In the genomic region with DNA sequence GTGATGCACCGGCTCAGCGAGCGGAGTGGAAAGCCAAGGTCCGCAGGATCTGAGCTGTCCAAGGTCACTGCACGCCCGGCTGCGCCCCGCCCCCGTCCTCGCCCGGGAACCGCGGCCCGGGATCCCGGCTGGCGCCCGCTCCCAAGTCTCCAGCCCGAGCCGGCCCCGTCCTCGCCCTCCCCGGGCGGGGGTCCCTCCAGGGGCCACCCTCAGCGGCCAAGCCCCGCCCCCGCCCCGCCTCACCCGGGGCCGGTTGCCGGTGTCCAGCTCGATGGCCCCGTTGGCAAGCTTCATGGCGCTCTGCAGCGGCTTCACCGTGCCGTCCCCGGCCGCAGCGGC, we compare ENCODE assay signal across 8 cellular contexts. TPM values are rescaled to one million over a fixed set of nuclear protein-coding genes. Genes with fewer than 3 reads are reported as not detected.
DNase-seq lines count a peak whose midpoint lies in the region; ATAC-seq and TF ChIP-seq lines count a peak whose summit lies in the region.

No MANE protein-coding gene starts in this region.

- H3K27ac ChIP-seq in cingulate gyrus (ENCODE audit: low read depth, low read length) (peak overlapping the region; percentile 93), lower lobe of right lung (peak overlapping the region; percentile 97), upper lobe of right lung (peak overlapping the region; percentile 96)

- TF ChIP-seq CTCF in Loucy (conservative IDR thresholded peaks at IDR 0.05; ENCODE audit: low read length) (no peak), lower lobe of right lung (IDR thresholded peaks at IDR 0.05) (no peak), upper lobe of right lung (IDR thresholded peaks at IDR 0.05) (no peak)

- peak overlapping the region; percentile 36; the same call in 1 of the 2 replicates for H2AFZ ChIP-seq in Loucy (ENCODE audit: low read length)

- peak overlapping the region; percentile 71 for H3K4me2 ChIP-seq in Loucy (ENCODE audit: low read depth, low read length, poor library complexity, severe bottlenecking)

- H3K9me3 ChIP-seq in ES-I3 (ENCODE audit: control insufficient read depth, insufficient read depth, low read length) (no peaks in the 10 kb centered on the region), Loucy (ENCODE audit: insufficient read depth, low read depth, low read length) (no peaks in the 10 kb centered on the region), lower lobe of right lung (no peaks in the 10 kb centered on the region), upper lobe of right lung (no peaks in the 10 kb centered on the region)

- no peaks in the 10 kb centered on the region for H3K9me2 ChIP-seq in Loucy (replicated peaks; ENCODE audit: low read depth, low read length)

- H3F3A ChIP-seq in Loucy (ENCODE audit: low read depth): no peaks in the 10 kb centered on the region

- peaks cover 22% of the 10 kb centered on the region for H3K79me2 ChIP-seq in Loucy (ENCODE audit: insufficient read depth, low read length)

- ATAC-seq in GM21723 (IDR thresholded peaks at IDR 0.05; ENCODE audit: unreplicated experiment) (peak; percentile 16), lower lobe of right lung (peak; percentile 1 to 18), upper lobe of right lung (peak; percentile 1)

- no peak for TF ChIP-seq POLR2A in erythroblast (IDR thresholded peaks at IDR 0.05; ENCODE audit: low read length)

- DNase-seq in lower lobe of right lung: peak; percentile 71
- DNase-seq in upper lobe of right lung: peak; percentile 79
- DNase-seq in erythroblast (lab: John Stamatoyannopoulos, UW): no peak
- no peak for DNase-seq in NCI-H1694 (lab: John Stamatoyannopoulos, UW)

- no peaks in the 10 kb centered on the region for H3K27me3 ChIP-seq in Loucy (ENCODE audit: insufficient read depth, low read length, poor library complexity, severe bottlenecking)
- no peaks in the 10 kb centered on the region for H3K27me3 ChIP-seq in lower lobe of right lung (ENCODE audit: low read depth)
- no peaks in the 10 kb centered on the region for H3K27me3 ChIP-seq in upper lobe of right lung

- H3K36me3 ChIP-seq in ES-I3 (ENCODE audit: insufficient read depth, low read length) (no peaks in the 10 kb centered on the region), Loucy (ENCODE audit: insufficient read depth, low read length) (no peaks in the 10 kb centered on the region; the same call in 1 of the 2 replicates), lower lobe of right lung (peaks cover 24% of the 10 kb centered on the region), upper lobe of right lung (peaks cover 27% of the 10 kb centered on the region)

- peak overlapping the region; percentile 80 for H3K4me3 ChIP-seq in Loucy (ENCODE audit: low read length, poor library complexity, severe bottlenecking)
- peak overlapping the region; percentile 90 for H3K4me3 ChIP-seq in lower lobe of right lung
- H3K4me3 ChIP-seq in upper lobe of right lung: peak overlapping the region; percentile 82

- H4K20me1 ChIP-seq in Loucy (ENCODE audit: insufficient read depth, low read length, poor library complexity, severe bottlenecking): peaks cover 24% of the 10 kb centered on the region

- intact Hi-C loops in lower lobe of right lung (cut with DNase I) (no loop called here), upper lobe of right lung (cut with DNase I) (no loop called here)

- H3K9ac ChIP-seq in ES-I3 (ENCODE audit: low read depth, low read length) (peak overlapping the region; percentile 81), Loucy (ENCODE audit: low read depth, low read length, poor library complexity, severe bottlenecking) (peak overlapping the region; percentile 78)

- H3K4me1 ChIP-seq in ES-I3 (ENCODE audit: insufficient read depth, low read length) (no peaks in the 10 kb centered on the region), Loucy (ENCODE audit: insufficient read depth, low read length, poor library complexity, severe bottlenecking) (peaks cover 13% of the 10 kb centered on the region), lower lobe of right lung (peaks cover 44% of the 10 kb centered on the region), upper lobe of right lung (peaks cover 36% of the 10 kb centered on the region)

RNA-seq across cellular contexts. Expression of gene VPS9D1, which starts 0.2 kb away (rescaled TPM):
- total RNA-seq in lower lobe of right lung (15.6 TPM), upper lobe of right lung (15.7 TPM)

RNA-seq across cellular contexts. Expression of gene ZNF276, which starts 0.8 kb away (rescaled TPM):
- total RNA-seq in lower lobe of right lung (33.2 TPM), upper lobe of right lung (35.8 TPM)

RNA-seq across cellular contexts. Expression of gene SPATA2L, which starts 19.0 kb away (rescaled TPM):
- total RNA-seq in lower lobe of right lung: 10.3 TPM
- 13.3 TPM for total RNA-seq in upper lobe of right lung

RNA-seq across cellular contexts. Expression of gene CDK10, which starts 34.0 kb away (rescaled TPM):
- total RNA-seq in lower lobe of right lung (79.6 TPM), upper lobe of right lung (81.5 TPM)

Comparison
In these comparisons a context has a peak if more than half of its experiments do, and no peak if none do; other contexts are left out.
1. DNase-seq: peak in lower lobe of right lung (single experiment) and upper lobe of right lung (single experiment); none in erythroblast (0 of 2) and NCI-H1694 (single experiment).
2. Peak in every context shown above with its lines, with median percentiles within 50 percentile points of each other: ATAC-seq, H3K4me3 ChIP-seq and H3K27ac ChIP-seq.